16 cellular contexts compared by ENCODE assay signal in genomic region chr12:105705235-105705634, GRCh38.
DNase-seq lines count a peak whose midpoint lies in the region; ATAC-seq and TF ChIP-seq lines count a peak whose summit lies in the region.
"Had no signal": no experiment of that assay in that cellular context is flagged by ENCODE, and none has a peak within 500 bp of the region (broad histone marks: within the 10 kb centered on the region; RNA-seq: fewer than 3 reads in every experiment).

No MANE protein-coding gene starts in this region.

- H3K27ac ChIP-seq in right atrium auricular region (no peak overlapping the region), left ventricle myocardium inferior (replicated peaks) (peak overlapping the region; percentile 56), neural progenitor cell (no peak overlapping the region), upper lobe of right lung (peak overlapping the region; percentile 21)
- H3K27ac ChIP-seq: RWPE1, SJSA1 had no signal

- CTCF ChIA-PET in GM10248 (lab: Yijun Ruan, JAX): interaction anchor here (0.7 to 3.1 kb wide), 12 partner anchors 8 to 431 kb away, joined by 3 to 17 read pairs (median 4); no protein-coding TSS in a partner anchor

- H3K36me3 Mint-ChIP-seq in neural progenitor cell: no peaks in the 10 kb centered on the region

- peak overlapping the region; percentile 87 for H3K27ac Mint-ChIP-seq in neural progenitor cell
- H3K27ac Mint-ChIP-seq: B cell had no signal

- peaks cover 42% of the 10 kb centered on the region for H3K4me1 Mint-ChIP-seq in neural progenitor cell
- H3K4me1 Mint-ChIP-seq: B cell had no signal

- H3K4me2 ChIP-seq in neural progenitor cell: no peak overlapping the region

- intact Hi-C loops in Right ventricle myocardium inferior (cut with DNase I) (loop anchor here (5.0 kb wide), 1 partner anchor 283 kb away; no protein-coding TSS in a partner anchor), left ventricle myocardium inferior (cut with micrococcal nuclease) (no loop called here), upper lobe of right lung (cut with DNase I) (no loop called here)

- TF ChIP-seq CTCF in right atrium auricular region (IDR thresholded peaks at IDR 0.05) (no peak), left ventricle myocardium inferior (IDR thresholded peaks at IDR 0.05; ENCODE audit: borderline replicate concordance) (no peak), neural progenitor cell (IDR thresholded peaks at IDR 0.05) (no peak), upper lobe of right lung (IDR thresholded peaks at IDR 0.05) (no peak), GM10248 (IDR thresholded peaks at IDR 0.05; ENCODE audit: control extremely low read depth, extremely low read depth, low read depth, missing control alignments) (no peak)

- H3K4me1 ChIP-seq in right atrium auricular region: peaks cover 0 to 12% of the 10 kb centered on the region in 2 donors
- H3K4me1 ChIP-seq in left ventricle myocardium inferior: peaks cover 17% of the 10 kb centered on the region
- H3K4me1 ChIP-seq in neural progenitor cell: peaks cover 14% of the 10 kb centered on the region
- H3K4me1 ChIP-seq in upper lobe of right lung: peaks cover 6% of the 10 kb centered on the region

- no peaks in the 10 kb centered on the region for H3K9me3 ChIP-seq in right atrium auricular region
- no peaks in the 10 kb centered on the region for H3K9me3 ChIP-seq in left ventricle myocardium inferior (replicated peaks)
- no peaks in the 10 kb centered on the region for H3K9me3 ChIP-seq in neural progenitor cell (ENCODE audit: low read depth)
- H3K9me3 ChIP-seq in upper lobe of right lung: no peaks in the 10 kb centered on the region
- H3K9me3 ChIP-seq: SJSA1 had no signal

- no peaks in the 10 kb centered on the region for H3K36me3 ChIP-seq in right atrium auricular region
- no peaks in the 10 kb centered on the region for H3K36me3 ChIP-seq in left ventricle myocardium inferior
- no peaks in the 10 kb centered on the region for H3K36me3 ChIP-seq in neural progenitor cell
- no peaks in the 10 kb centered on the region for H3K36me3 ChIP-seq in upper lobe of right lung
- H3K36me3 ChIP-seq: SJSA1 had no signal

- H3K27me3 ChIP-seq in right atrium auricular region (no peaks in the 10 kb centered on the region), left ventricle myocardium inferior (ENCODE audit: low read depth) (no peaks in the 10 kb centered on the region), neural progenitor cell (no peaks in the 10 kb centered on the region), upper lobe of right lung (no peaks in the 10 kb centered on the region)
- H3K27me3 ChIP-seq: SJSA1 had no signal

- H3K4me3 ChIP-seq in right atrium auricular region (no peak overlapping the region), left ventricle myocardium inferior (no peak overlapping the region), neural progenitor cell (no peak overlapping the region), upper lobe of right lung (no peak overlapping the region)
- H3K4me3 ChIP-seq: GM12878, SJSA1 had no signal

- no peaks in the 10 kb centered on the region for H3F3A ChIP-seq in neural progenitor cell (ENCODE audit: low read depth)

- no peak overlapping the region for H3K9ac ChIP-seq in neural progenitor cell

- DNase-seq in Right ventricle myocardium inferior (ENCODE audit: missing footprints) (no peak), right atrium auricular region (ENCODE audit: low spot score) (no peak), left ventricle myocardium inferior (no peak), neural progenitor cell (ENCODE audit: low spot score) (no peak), upper lobe of right lung (no peak), GM10248 (ENCODE audit: extremely low spot score) (no peak), HUDEP-2 (lab: John Stamatoyannopoulos, UW; ENCODE audit: unreplicated experiment in 76 of 76) (no peak)
- DNase-seq: GF-D8, NCI-H187 treated with DMSO at 0.1 percent for 48 hours had no signal

- POLR2A ChIA-PET in GM10248 (lab: Yijun Ruan, JAX): no interaction called here

- no peak overlapping the region for H2AFZ ChIP-seq in neural progenitor cell (replicated peaks)

- H3K9me3 Mint-ChIP-seq in neural progenitor cell: peaks cover 9% of the 10 kb centered on the region
- H3K9me3 Mint-ChIP-seq: HFFc6 had no signal

- H3K79me2 ChIP-seq in neural progenitor cell (ENCODE audit: low read depth): no peaks in the 10 kb centered on the region

- H4K20me1 ChIP-seq in neural progenitor cell (ENCODE audit: low read depth): no peaks in the 10 kb centered on the region

- ATAC-seq in Right ventricle myocardium inferior: peak; percentile 20
- no peak for ATAC-seq in upper lobe of right lung
- ATAC-seq in GM18870 (IDR thresholded peaks at IDR 0.05; ENCODE audit: unreplicated experiment): no peak
- ATAC-seq: HepG2 had no signal

- peaks cover 2% of the 10 kb centered on the region for H3K27me3 Mint-ChIP-seq in neural progenitor cell (ENCODE audit: insufficient read depth, low read depth)

- no peak overlapping the region for H3K4me3 Mint-ChIP-seq in neural progenitor cell
- H3K4me3 Mint-ChIP-seq: B cell, HFFc6 had no signal

Comparison
In these comparisons a context has a peak if more than half of its experiments do, and no peak if none do; other contexts are left out.
1. H3K27ac ChIP-seq: peak in left ventricle myocardium inferior (single experiment) and upper lobe of right lung (single experiment); none in right atrium auricular region (0 of 2) and neural progenitor cell (single experiment).